Comparison of ENCODE assay signal across 20 cellular contexts in genomic region chr1:212381509-212381908, GRCh38. TPM values are rescaled to one million over a fixed set of nuclear protein-coding genes. Genes with fewer than 3 reads are reported as not detected.
A peak's percentile ranks its signal among the peaks of the same experiment; 100 is the strongest.
DNase-seq lines count a peak whose midpoint lies in the region; ATAC-seq, FAIRE-seq and TF ChIP-seq lines count a peak whose summit lies in the region.
"Had no signal": no experiment of that assay in that cellular context is flagged by ENCODE, and none has a peak within 500 bp of the region (broad histone marks: within the 10 kb centered on the region; RNA-seq: fewer than 3 reads in every experiment).

No MANE protein-coding gene starts in this region.

- no peak for TF ChIP-seq EP300 in K562 (IDR thresholded peaks at IDR 0.05; ENCODE audit: low read length)

- no peak for ATAC-seq in K562
- ATAC-seq in lower lobe of right lung, result peak; percentile 38 to 57
- ATAC-seq in upper lobe of right lung, result peak; percentile 78
- ATAC-seq in CD8-positive, alpha-beta T cell, result no peak
- no peak for ATAC-seq in GM19452 (IDR thresholded peaks at IDR 0.05; ENCODE audit: unreplicated experiment)

- H3K9me3 Mint-ChIP-seq in CD8-positive, alpha-beta T cell, result no peaks in the 10 kb centered on the region
- H3K9me3 Mint-ChIP-seq: CD4-positive, alpha-beta T cell had no signal

- H3K36me3 Mint-ChIP-seq in CD8-positive, alpha-beta T cell, result peaks cover 88% of the 10 kb centered on the region

- TF ChIP-seq POLR2A in K562 (conservative IDR thresholded peaks at IDR 0.05), result no peak

- H3K9me3 ChIP-seq in HEK293 (ENCODE audit: control insufficient read depth, insufficient read depth, low read depth, low read length) (no peaks in the 10 kb centered on the region), K562 (replicated peaks; ENCODE audit: control insufficient read depth, insufficient read depth, low read depth, low read length) (no peaks in the 10 kb centered on the region), lower lobe of right lung (no peaks in the 10 kb centered on the region), upper lobe of right lung (no peaks in the 10 kb centered on the region)
- H3K9me3 ChIP-seq in CD8-positive, alpha-beta T cell (ENCODE audit: low read length), result no peaks in the 10 kb centered on the region

- no peaks in the 10 kb centered on the region for H3K79me2 ChIP-seq in K562 (ENCODE audit: control insufficient read depth, insufficient read depth, low read length)

- peaks cover 11% of the 10 kb centered on the region for H3K4me1 Mint-ChIP-seq in CD8-positive, alpha-beta T cell (ENCODE audit: low read depth)

- H3K4me2 ChIP-seq in K562 (ENCODE audit: insufficient read depth, low read length), result no peak overlapping the region
- H3K4me2 ChIP-seq: PC-9 had no signal

- intact Hi-C loops in K562 (cut with micrococcal nuclease) (no loop called here), lower lobe of right lung (cut with DNase I) (no loop called here), upper lobe of right lung (cut with DNase I) (no loop called here)
- intact Hi-C loops in CD8-positive, alpha-beta T cell (cut with DNase I, micrococcal nuclease), result no loop called here

- H3K36me3 ChIP-seq in HEK293 (ENCODE audit: control insufficient read depth in 2 of 2, insufficient read depth in 1 of 2, low read length in 2 of 2) (peaks cover 5 to 75% of the 10 kb centered on the region in 2 experiments; a peak in 2 of 3 replicates), K562 (ENCODE audit: control insufficient read depth, insufficient read depth, low read length) (peaks cover 72% of the 10 kb centered on the region), lower lobe of right lung (peaks cover 63% of the 10 kb centered on the region), upper lobe of right lung (peaks cover 46% of the 10 kb centered on the region)
- H3K36me3 ChIP-seq in CD8-positive, alpha-beta T cell (ENCODE audit: insufficient read depth, low read length), result peaks cover 32% of the 10 kb centered on the region

- no peaks in the 10 kb centered on the region for H3K9me1 ChIP-seq in K562 (ENCODE audit: control insufficient read depth, insufficient read depth, low read length)

- in situ Hi-C loops in K562 (cut with MboI), result no loop called here

- H3K4me3 Mint-ChIP-seq in CD8-positive, alpha-beta T cell, result no peak overlapping the region
- H3K4me3 Mint-ChIP-seq: CD4-positive, alpha-beta T cell had no signal

- H3K27ac ChIP-seq in HEK293 (ENCODE audit: extremely low read depth, low read depth, low read length) (no peak overlapping the region), K562 (ENCODE audit: extremely low read depth, low read depth, low read length) (no peak overlapping the region), lower lobe of right lung (no peak overlapping the region), upper lobe of right lung (no peak overlapping the region)
- H3K27ac ChIP-seq in CD8-positive, alpha-beta T cell (ENCODE audit: low read depth, low read length), result no peak overlapping the region
- H3K27ac ChIP-seq: PC-9, SK-N-MC had no signal

- H2AFZ ChIP-seq in K562 (ENCODE audit: low read depth, low read length), result no peak overlapping the region
- H2AFZ ChIP-seq: PC-9 had no signal

- no TSS peak for BruUV-seq in K562 (replicated peaks; lab: Mats Ljungman, UMichigan)

- H3K27me3 Mint-ChIP-seq in CD8-positive, alpha-beta T cell (ENCODE audit: low read depth), result no peaks in the 10 kb centered on the region
- H3K27me3 Mint-ChIP-seq: CD4-positive, alpha-beta T cell had no signal

- no peaks in the 10 kb centered on the region for H3K27me3 ChIP-seq in K562 (ENCODE audit: control insufficient read depth in 2 of 2, insufficient read depth in 2 of 2, low read length in 2 of 2)
- no peaks in the 10 kb centered on the region for H3K27me3 ChIP-seq in lower lobe of right lung (ENCODE audit: low read depth)
- H3K27me3 ChIP-seq in upper lobe of right lung, result no peaks in the 10 kb centered on the region
- H3K27me3 ChIP-seq in CD8-positive, alpha-beta T cell (ENCODE audit: insufficient read depth, low read length), result no peaks in the 10 kb centered on the region

- no peaks in the 10 kb centered on the region for H4K20me1 ChIP-seq in K562 (replicated peaks; ENCODE audit: control insufficient read depth, insufficient read depth, low read length)

- TF ChIP-seq RAD21 in K562 (CRISPR knock-in tag; conservative IDR thresholded peaks at IDR 0.05 in 1 of 2, IDR thresholded peaks at IDR 0.05 in 1 of 2), result no peak

- TF ChIP-seq CTCF in HEK293 (tag by site-specific recombination; IDR thresholded peaks at IDR 0.05) (no peak), K562 (IDR thresholded peaks at IDR 0.05 in 2 of 3, conservative IDR thresholded peaks at IDR 0.05 in 1 of 3; ENCODE audit: insufficient read depth in 2 of 3, low read depth in 1 of 3, low read length in 3 of 3) (no peak), lower lobe of right lung (IDR thresholded peaks at IDR 0.05) (no peak), upper lobe of right lung (IDR thresholded peaks at IDR 0.05) (no peak)
- TF ChIP-seq CTCF in CD8-positive, alpha-beta T cell (IDR thresholded peaks at IDR 0.05), result no peak

- no peak overlapping the region for H3K27ac Mint-ChIP-seq in CD8-positive, alpha-beta T cell
- H3K27ac Mint-ChIP-seq: CD4-positive, alpha-beta T cell had no signal

- DNase-seq in K562 (ENCODE audit: extremely low read depth in 1 of 4, low spot score in 3 of 4) (no peak), lower lobe of right lung (no peak), upper lobe of right lung (no peak)
- DNase-seq in activated CD4-positive, alpha-beta T cell treated with anti-CD3 and anti-CD28 coated beads, Interleukin-2, amount 50 U/mL, for 4 hours, result no peak
- no peak for DNase-seq in activated naive CD4-positive, alpha-beta T cell treated with Interleukin-2 at 50 U/mL for 16 hours
- DNase-seq in CD8-positive, alpha-beta T cell, result no peak
- DNase-seq: CD4-positive, alpha-beta T cell; KBM-7; MM.1S; NCI-H1048; NCI-H1417 treated with DMSO at 0.1 percent for 48 hours; NCI-H187 treated with DMSO at 0.1 percent for 48 hours; NCI-H2107; PC-9; RPMI8226; SHP77 treated with DMSO at 0.1 percent for 48 hours had no signal

- CTCF ChIA-PET in HEK293 (lab: Yijun Ruan, JAX) (no interaction called here), K562 (lab: Yijun Ruan, JAX; ENCODE audit: low intra/inter-chr PET ratio) (no interaction called here)
- CTCF ChIA-PET in CD8-positive, alpha-beta T cell (lab: Charles Lee), result no interaction called here

- H3K4me1 ChIP-seq in HEK293 (ENCODE audit: control insufficient read depth, insufficient read depth, low read length) (no peaks in the 10 kb centered on the region), K562 (replicated peaks in 1 of 2; ENCODE audit: control insufficient read depth in 2 of 2, insufficient read depth in 2 of 2, low read length in 2 of 2) (no peaks in the 10 kb centered on the region), lower lobe of right lung (no peaks in the 10 kb centered on the region), upper lobe of right lung (no peaks in the 10 kb centered on the region)
- H3K4me1 ChIP-seq in CD8-positive, alpha-beta T cell (ENCODE audit: insufficient read depth, low read length), result peaks cover 4% of the 10 kb centered on the region

- FAIRE-seq in K562 (lab: Jason Lieb, UNC), result peak; percentile 32
- FAIRE-seq: H54 had no signal

- 75% methylated on average over 4 of the region's 4 CpGs for WGBS in K562 (ENCODE audit: insufficient coverage, low coverage, missing lambda C conversion rate)

- no peak overlapping the region; a peak in 1 of 4 replicates for H3K9ac ChIP-seq in K562 (ENCODE audit: insufficient read depth in 1 of 2, low read depth in 2 of 2, low read length in 2 of 2)

- H3K4me3 ChIP-seq in HEK293 (ENCODE audit: low read depth, low read length) (no peak overlapping the region), K562 (no peak overlapping the region), lower lobe of right lung (no peak overlapping the region), upper lobe of right lung (no peak overlapping the region)
- no peak overlapping the region for H3K4me3 ChIP-seq in CD8-positive, alpha-beta T cell (ENCODE audit: low read depth, low read length)
- H3K4me3 ChIP-seq: PC-9, SK-N-MC had no signal

- POLR2A ChIA-PET in HEK293 (lab: Yijun Ruan, JAX), result no interaction called here
- POLR2A ChIA-PET in K562 (lab: Yijun Ruan, JAX), result no interaction called here
- POLR2A ChIA-PET in CD8-positive, alpha-beta T cell (lab: Charles Lee), result no interaction called here

RNA-seq across cellular contexts. Expression of gene PACC1, which starts 33.2 kb away (rescaled TPM):
- total RNA-seq in K562 (2011; cell fraction: chromatin; rRNA removed; ENCODE audit: low replicate concordance), result 20.1 and 37.7 TPM in 2 replicates
- total RNA-seq in K562 (2011; cell fraction: nucleolus; rRNA removed), result 34.2 and 37.6 TPM in 2 replicates
- total RNA-seq in K562 (2011; cell fraction: nucleoplasm; rRNA removed), result 23.3 and 27.4 TPM in 2 replicates
- total RNA-seq in K562 (2014; rRNA removed) (10.2 and 19.9 TPM in 2 replicates), K562 (2014; rRNA removed; fragmentation: Illumina TruSeq; extraction: Trizol) (17.7 and 19.3 TPM in 2 replicates), K562 (2015; rRNA removed; fragmentation: Illumina TruSeq; extraction: Trizol) (16.4 and 17.9 TPM in 2 replicates), K562 (2021) (14.7 and 18.1 TPM in 2 replicates), lower lobe of right lung (9.8 TPM), upper lobe of right lung (9.7 TPM)
- polyA plus RNA-seq in K562 (2011; rRNA removed) (17.3 and 22.0 TPM in 2 replicates), K562 (2014; fragmentation: Illumina TruSeq; extraction: Trizol) (13.1 and 14.9 TPM in 2 replicates), K562 (2014; fragmentation: Nextera tagmentation; extraction: Ambion mirVana) (10 to 100 TPM in 1 of 2 experiments, 1 to 10 TPM in 1; 7.1 to 10.6 TPM), K562 (2014; rRNA removed) (14.3 and 15.3 TPM in 2 replicates)
- 23.6 and 25.5 TPM in 2 replicates for polyA plus RNA-seq in K562 (2011; cell fraction: cytosol; rRNA removed)
- polyA plus RNA-seq in K562 (2011; cell fraction: nucleus; rRNA removed), result 22.9 and 24.1 TPM in 2 replicates
- polyA plus RNA-seq in K562 (2012), result 7.3 and 12.3 TPM in 2 replicates
- polyA minus RNA-seq in K562 (2011; rRNA and poly(A)+ RNA removed), result 21.0 and 27.3 TPM in 2 replicates
- polyA minus RNA-seq in K562 (2011; cell fraction: cytosol; rRNA and poly(A)+ RNA removed), result 19.5 and 19.6 TPM in 2 replicates
- 23.6 and 30.5 TPM in 2 replicates for polyA minus RNA-seq in K562 (2011; cell fraction: nucleus; rRNA and poly(A)+ RNA removed)
- total RNA-seq in CD8-positive, alpha-beta T cell, result 1 to 10 TPM; 2.6 to 2.9 TPM

RNA-seq across cellular contexts. Expression of gene NENF, which starts 51.2 kb away (rescaled TPM):
- 18.4 and 30.9 TPM in 2 replicates for total RNA-seq in K562 (2011; cell fraction: chromatin; rRNA removed; ENCODE audit: low replicate concordance)
- 52.2 and 53.7 TPM in 2 replicates for total RNA-seq in K562 (2011; cell fraction: nucleolus; rRNA removed)
- total RNA-seq in K562 (2011; cell fraction: nucleoplasm; rRNA removed), result 47.9 and 75.6 TPM in 2 replicates
- total RNA-seq in K562 (2014; rRNA removed) (97.3 and 100 TPM in 2 replicates), K562 (2014; rRNA removed; fragmentation: Illumina TruSeq; extraction: Trizol) (62.9 and 72.8 TPM in 2 replicates), K562 (2015; rRNA removed; fragmentation: Illumina TruSeq; extraction: Trizol) (51.0 and 55.1 TPM in 2 replicates), K562 (2021) (74.0 and 74.4 TPM in 2 replicates), lower lobe of right lung (42.3 TPM), upper lobe of right lung (45.6 TPM)
- polyA plus RNA-seq in K562 (2011; rRNA removed) (87.6 and 92.4 TPM in 2 replicates), K562 (2014; fragmentation: Illumina TruSeq; extraction: Trizol) (53.4 and 59.9 TPM in 2 replicates), K562 (2014; fragmentation: Nextera tagmentation; extraction: Ambion mirVana) (10 to 100 TPM in 1 of 2 experiments, 1 to 10 TPM in 1; 6.1 to 11.4 TPM), K562 (2014; rRNA removed) (89.2 and 95.7 TPM in 2 replicates)
- polyA plus RNA-seq in K562 (2011; cell fraction: cytosol; rRNA removed), result 66.7 and 98.8 TPM in 2 replicates
- polyA plus RNA-seq in K562 (2011; cell fraction: nucleus; rRNA removed), result 32.2 and 37.6 TPM in 2 replicates
- polyA plus RNA-seq in K562 (2012), result 70.5 and 73.8 TPM in 2 replicates
- polyA minus RNA-seq in K562 (2011; rRNA and poly(A)+ RNA removed), result 20.8 and 22.7 TPM in 2 replicates
- polyA minus RNA-seq in K562 (2011; cell fraction: cytosol; rRNA and poly(A)+ RNA removed), result 15.7 and 18.1 TPM in 2 replicates
- polyA minus RNA-seq in K562 (2011; cell fraction: nucleus; rRNA and poly(A)+ RNA removed), result 4.0 and 9.8 TPM in 2 replicates
- 10 to 100 TPM; 17.7 to 20.3 TPM for total RNA-seq in CD8-positive, alpha-beta T cell

Comparison
In these comparisons a context has a peak if more than half of its experiments do, and no peak if none do; other contexts are left out.
1. ATAC-seq: peak in lower lobe of right lung (2 of 2) and upper lobe of right lung (single experiment); none in K562 (single experiment), CD8-positive, alpha-beta T cell (single experiment) and GM19452 (single experiment).